ENCODE assay signal across 15 cellular contexts in the genomic region with DNA sequence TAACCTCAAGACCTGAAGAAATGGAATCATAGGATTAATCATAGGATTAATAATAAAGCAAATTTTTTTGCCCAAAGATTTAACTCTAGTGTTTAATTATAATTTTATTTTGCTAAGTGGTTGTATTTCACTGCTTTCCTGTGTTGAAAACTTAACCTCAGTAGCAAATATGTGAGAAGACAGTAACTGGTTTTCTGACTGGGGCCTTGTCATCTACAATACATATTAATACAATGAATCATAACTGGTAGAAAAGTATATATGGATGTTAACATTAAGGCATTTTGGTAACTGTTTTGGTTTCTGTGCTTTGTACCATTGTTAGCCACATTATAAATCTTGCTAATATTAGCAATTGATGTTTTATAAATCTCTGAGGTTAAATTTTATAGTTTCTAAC.
"Had no signal": no experiment of that assay in that cellular context is flagged by ENCODE, and none has a peak within 500 bp of the region (broad histone marks: within the 10 kb centered on the region; RNA-seq: fewer than 3 reads in every experiment).

No MANE protein-coding gene starts in this region.

- FAIRE-seq: endometrium had no signal

- H3K4me3 ChIP-seq: esophagus squamous epithelium, psoas muscle, right lobe of liver, spleen, tibial nerve, vagina had no signal

- DNase-seq: activated CD4-positive, alpha-beta T cell treated with anti-CD3 and anti-CD28 coated beads for 1 hour; activated CD8-positive, alpha-beta T cell treated with anti-CD3 and anti-CD28 coated beads for 36 hours; activated naive CD4-positive, alpha-beta T cell; activated naive CD8-positive, alpha-beta T cell treated with anti-CD3 and anti-CD28 coated beads, Interleukin-2, amount 50 U/mL, for 24 hours; esophagus squamous epithelium; hippocampal formation; psoas muscle; right lobe of liver; spleen; stimulated activated CD4-positive, alpha-beta T cell treated with anti-CD3 and anti-CD28 coated beads, Interleukin-2, amount 100 ng/mL, for 24 hours; stimulated activated naive B cell treated with anti-CD40 and anti-IgM and Interleukin-4, amounts not matched to agents 10 μg/mL and 1 μg/mL and 100 μg/mL, for 72 hours; T-helper 9 cell had no signal
